Comparison of ENCODE assay signal across 9 cellular contexts in the genomic region with DNA sequence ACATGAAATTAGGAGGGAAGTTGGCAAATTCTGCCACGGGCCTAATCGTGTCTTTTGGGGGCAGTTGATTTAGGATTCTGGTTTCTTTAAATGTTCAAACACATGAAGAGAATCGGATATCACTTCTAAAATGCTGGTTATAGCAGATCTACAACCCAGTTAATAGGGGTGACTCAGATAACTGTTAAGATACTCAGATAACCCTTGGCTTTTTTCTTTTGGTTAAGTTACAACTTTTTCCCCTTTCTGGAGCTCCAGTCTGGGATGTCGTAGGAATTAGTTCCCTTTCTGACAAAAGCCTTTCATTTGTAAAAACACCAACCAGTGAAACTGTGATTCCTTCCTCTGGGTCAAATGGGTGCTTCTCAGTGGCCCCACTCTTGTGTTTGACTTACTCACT. TPM values are rescaled to one million over a fixed set of nuclear protein-coding genes. Genes with fewer than 3 reads are reported as not detected.
DNase-seq lines count a peak whose midpoint lies in the region; ATAC-seq and TF ChIP-seq lines count a peak whose summit lies in the region.
"Had no signal": no experiment of that assay in that cellular context is flagged by ENCODE, and none has a peak within 500 bp of the region (broad histone marks: within the 10 kb centered on the region; RNA-seq: fewer than 3 reads in every experiment).

No MANE protein-coding gene starts in this region.

- H3K27me3 ChIP-seq in WERI-Rb-1 (ENCODE audit: insufficient read depth, low read depth, severe bottlenecking) (no peaks in the 10 kb centered on the region), right cardiac atrium (ENCODE audit: control insufficient read depth, insufficient read depth) (no peaks in the 10 kb centered on the region), skeletal muscle satellite cell (ENCODE audit: control insufficient read depth, insufficient read depth, low read length) (no peaks in the 10 kb centered on the region)

- no peak for TF ChIP-seq CTCF in HFFc6 (IDR thresholded peaks at IDR 0.05)
- no peak for TF ChIP-seq CTCF in WERI-Rb-1 (IDR thresholded peaks at IDR 0.05; ENCODE audit: low read depth, low read length)

- H3K27me3 Mint-ChIP-seq in HFFc6 (ENCODE audit: insufficient read depth) = no peaks in the 10 kb centered on the region; the same call in 1 of the 2 replicates

- WGBS in right cardiac atrium = 56% methylated on average over 4 of the region's 4 CpGs

- peaks cover 59% of the 10 kb centered on the region for H3K4me1 Mint-ChIP-seq in HFFc6 (ENCODE audit: low read depth)

- H3K4me2 ChIP-seq in skeletal muscle satellite cell (ENCODE audit: low read length) = peak overlapping the region; percentile 85

- H3K36me3 ChIP-seq in WERI-Rb-1 (no peaks in the 10 kb centered on the region), skeletal muscle satellite cell (ENCODE audit: insufficient read depth, low read length) (no peaks in the 10 kb centered on the region)

- intact Hi-C loops in right cardiac atrium (cut with DNase I) = no loop called here
- intact Hi-C loops in left colon (cut with DNase I, micrococcal nuclease) = no loop called here

- H3K4me3 ChIP-seq in WERI-Rb-1 (ENCODE audit: low read depth, low read length) (peak overlapping the region; percentile 65; the same call in 1 of the 2 replicates), right cardiac atrium (ENCODE audit: low read length) (peak overlapping the region; percentile 65), skeletal muscle satellite cell (ENCODE audit: low read length) (peak overlapping the region; percentile 82)

- H3K9me3 ChIP-seq in WERI-Rb-1 (ENCODE audit: severe bottlenecking) = peaks cover 3% of the 10 kb centered on the region
- no peaks in the 10 kb centered on the region for H3K9me3 ChIP-seq in right cardiac atrium (ENCODE audit: control insufficient read depth, low read length)
- H3K9me3 ChIP-seq in skeletal muscle satellite cell (replicated peaks; ENCODE audit: low read length) = no peaks in the 10 kb centered on the region

- H3K27ac Mint-ChIP-seq in HFFc6 = peak overlapping the region; percentile 88

- H3K4me1 ChIP-seq in right cardiac atrium (ENCODE audit: control insufficient read depth, insufficient read depth, low read length) (no peaks in the 10 kb centered on the region), skeletal muscle satellite cell (ENCODE audit: control insufficient read depth, insufficient read depth, low read length) (peaks cover 48% of the 10 kb centered on the region)

- H3K36me3 Mint-ChIP-seq in HFFc6 (ENCODE audit: low read depth) = peaks cover 21% of the 10 kb centered on the region

- peak; percentile 35 for DNase-seq in HFFc6
- no peak for DNase-seq in WERI-Rb-1
- DNase-seq in right cardiac atrium = no peak
- no peak for DNase-seq in SIG-M5 treated with dmso at 0.1 percent for 504 hours (lab: John Stamatoyannopoulos, UW; ENCODE audit: unreplicated experiment)
- DNase-seq in central memory CD4-positive, alpha-beta T cell = no peak
- DNase-seq in OCI-M2 (lab: John Stamatoyannopoulos, UW; ENCODE audit: unreplicated experiment) = no peak
- no peak for DNase-seq in left colon

- peak overlapping the region; percentile 77 for H3K9ac ChIP-seq in skeletal muscle satellite cell (ENCODE audit: low read depth, low read length)

- H3K9me3 Mint-ChIP-seq in HFFc6 = no peaks in the 10 kb centered on the region
- H3K9me3 Mint-ChIP-seq: activated naive CD4-positive, alpha-beta T cell treated with anti-CD3 and anti-CD28 coated beads, Interleukin-2, amount 50 U/mL, for 72 hours had no signal

- peak overlapping the region; percentile 96 for H3K4me3 Mint-ChIP-seq in HFFc6

- H3K27ac ChIP-seq in WERI-Rb-1 (no peak overlapping the region), right cardiac atrium (ENCODE audit: low read length) (no peak overlapping the region)

- ATAC-seq in right cardiac atrium (no peak), left colon (no peak)

RNA-seq across cellular contexts. Expression of a gene that starts 1.0 kb away (rescaled TPM):
- 10 to 100 TPM; 14.5 to 19.1 (median 14.9) TPM for total RNA-seq in HFFc6 (2021; fragmentation: NEBNext Ultra II Directional; extraction: Animal tissue kit (Norgen Biotek cat#: 25700))
- 1 to 10 TPM in 2 of 4 donors, under 1 TPM in 2; 0.62 to 1.1 (median 1.0) TPM for total RNA-seq in right cardiac atrium
- 0.75 TPM for polyA plus RNA-seq in right cardiac atrium
- total RNA-seq in skeletal muscle satellite cell (2012; rRNA removed) = 3.3 and 5.0 TPM in 2 replicates
- total RNA-seq in left colon = 1 to 10 TPM; 8.3 to 8.6 TPM

RNA-seq across cellular contexts. Expression of a gene that starts 22.7 kb away (rescaled TPM):
- total RNA-seq in HFFc6 (2021; fragmentation: NEBNext Ultra II Directional; extraction: Animal tissue kit (Norgen Biotek cat#: 25700)) = 10 to 100 TPM; 34.9 to 38.7 (median 36.9) TPM
- total RNA-seq in right cardiac atrium (1 to 10 TPM; 8.2 to 9.8 (median 8.8) TPM), left colon (10 to 100 TPM; 30.7 to 32.9 TPM)
- polyA plus RNA-seq in right cardiac atrium = 4.3 TPM
- 20.1 and 23.1 TPM in 2 replicates for total RNA-seq in skeletal muscle satellite cell (2012; rRNA removed)

Comparison
In these comparisons a context has a peak if more than half of its experiments do, and no peak if none do; other contexts are left out.
1. RNA of a gene that starts 1.0 kb away (total RNA-seq): 14.5 to 19.1 TPM in HFFc6 and 8.3 to 8.6 TPM in left colon; 0.62 to 1.1 TPM in right cardiac atrium; every median in the first group is over 4 times any median in the second.
2. Peak in every context shown above with its lines, with median percentiles within 50 percentile points of each other: H3K4me3 ChIP-seq.